ENCODE assay signal across 8 cellular contexts in the genomic region with DNA sequence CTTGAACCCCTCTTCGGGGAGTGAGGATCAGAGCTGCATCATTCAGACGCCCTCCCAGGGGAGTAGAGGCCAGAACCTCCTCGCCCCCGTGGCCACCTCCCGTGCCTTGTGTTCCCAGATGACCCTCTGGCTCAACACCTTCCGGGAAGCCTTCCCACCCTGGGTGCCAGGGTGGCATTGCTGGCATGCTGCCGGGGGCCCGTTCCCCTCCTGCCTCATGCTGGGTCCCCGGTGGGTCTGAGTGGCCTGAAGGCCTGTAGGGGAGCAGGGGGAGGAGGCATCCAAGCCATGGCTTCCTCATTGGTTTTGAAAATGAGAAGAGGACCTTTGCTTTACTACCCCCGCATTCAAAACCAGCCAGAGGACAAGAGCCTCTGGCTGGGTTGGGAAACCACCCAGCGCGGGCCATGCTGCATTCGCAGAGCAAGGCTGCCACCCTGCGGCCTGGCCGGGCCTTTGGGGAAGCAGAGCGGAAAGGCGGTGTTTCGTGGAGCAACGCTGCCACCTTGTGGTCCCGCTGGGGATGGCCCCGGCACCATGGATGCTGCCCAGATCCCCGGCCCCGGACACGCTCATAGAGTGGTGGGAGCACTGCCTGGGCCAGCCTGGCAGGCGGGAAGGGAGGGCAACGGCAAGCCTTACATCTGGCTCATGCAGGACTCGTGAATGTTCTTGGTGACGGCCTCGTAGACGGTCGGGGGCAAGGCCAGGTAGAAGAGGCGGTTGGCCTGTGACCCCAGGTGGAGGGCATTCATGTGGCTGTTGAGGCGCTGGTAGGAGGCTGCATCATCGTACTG. TPM values are rescaled to one million over a fixed set of nuclear protein-coding genes. Genes with fewer than 3 reads are reported as not detected.
DNase-seq lines count a peak whose midpoint lies in the region; ATAC-seq and TF ChIP-seq lines count a peak whose summit lies in the region.

No MANE protein-coding gene starts in this region.

- H3K4me1 ChIP-seq in heart left ventricle: peaks cover 0 to 5% (median 4%) of the 10 kb centered on the region in 12 donors

- H3K4me3 ChIP-seq in GM12875 (ENCODE audit: low read depth, low read length) (no peak overlapping the region), heart left ventricle (no peak overlapping the region)

- no peaks in the 10 kb centered on the region for H3K27me3 ChIP-seq in heart left ventricle

- intact Hi-C loops in heart left ventricle (cut with DNase I): loop anchor here in 6 of 10 donors (2.0 to 5.0 kb wide), 7 partner anchors 137 to 1576 kb away; partner anchors contain the start of genes FLNA (in 1 of the 6), PLXNB3 (in 1 of the 6) and RPL10 (in 1 of the 6)

- peak overlapping the region in 7 of 12 donors; percentile 25 to 70 (median 53) for H3K27ac ChIP-seq in heart left ventricle

- H3K9me3 ChIP-seq in heart left ventricle: no peaks in the 10 kb centered on the region

- DNase-seq in NCI-H146 (lab: John Stamatoyannopoulos, UW) (peak; percentile 77), T follicular helper cell (ENCODE audit: low read depth) (peak; percentile 87), heart left ventricle (peak; percentile 85 to 94 (median 90)), renal cortical epithelial cell (ENCODE audit: low read depth) (peak; percentile 51), OCI-M2 (lab: John Stamatoyannopoulos, UW; ENCODE audit: unreplicated experiment) (no peak)
- peak; percentile 67 for DNase-seq in activated naive CD8-positive, alpha-beta T cell treated with anti-CD3 and anti-CD28 coated beads, Interleukin-2, amount 50 U/mL, for 16 hours (ENCODE audit: low read depth, low spot score)

- 23 to 47% (median 30%) methylated on average over 19 to 34 of the region's 34 CpGs for WGBS in heart left ventricle, 4 donors

- H3K36me3 ChIP-seq in heart left ventricle: peaks cover 0 to 26% (median 8%) of the 10 kb centered on the region in 9 donors

- TF ChIP-seq CTCF in GM12875 (IDR thresholded peaks at IDR 0.05; ENCODE audit: borderline replicate concordance, insufficient read depth, low read depth, low read length) (peak; percentile 99), heart left ventricle (IDR thresholded peaks at IDR 0.05) (peak; percentile 80 to 100 (median 96))

- ATAC-seq in HG02642 (IDR thresholded peaks at IDR 0.05; ENCODE audit: poor library complexity, unreplicated experiment) (peak; percentile 90), heart left ventricle (peak; percentile 69 to 95 (median 90))

- no peak for TF ChIP-seq POLR2A in heart left ventricle (IDR thresholded peaks at IDR 0.05)

RNA-seq across cellular contexts. Expression of gene G6PD, which starts 11.9 kb away (rescaled TPM):
- total RNA-seq in heart left ventricle (10 to 100 TPM in 5 of 9 donors, 1 to 10 TPM in 4; 7.2 to 41.3 (median 11.2) TPM), renal cortical epithelial cell (30.6 and 152 TPM in 2 replicates)
- polyA plus RNA-seq in heart left ventricle: 10 to 100 TPM in 1 of 2 donors, 1 to 10 TPM in 1; 5.9 to 20.5 TPM

RNA-seq across cellular contexts. Expression of gene IKBKG, which starts 12.7 kb away (rescaled TPM):
- 10 to 100 TPM in 8 of 9 donors, 1 to 10 TPM in 1; 7.1 to 25.4 (median 15.3) TPM for total RNA-seq in heart left ventricle
- 10 to 100 TPM; 13.0 to 29.4 TPM for polyA plus RNA-seq in heart left ventricle
- total RNA-seq in renal cortical epithelial cell: 14.9 and 17.9 TPM in 2 replicates

RNA-seq across cellular contexts. Expression of gene FAM3A, which starts 18.7 kb away (rescaled TPM):
- 10 to 100 TPM; 36.2 to 82.6 (median 48.6) TPM for total RNA-seq in heart left ventricle
- polyA plus RNA-seq in heart left ventricle: 10 to 100 TPM; 66.1 to 72.2 TPM
- 16.5 and 42.0 TPM in 2 replicates for total RNA-seq in renal cortical epithelial cell

RNA-seq across cellular contexts. Expression of gene SLC10A3, which starts 44.3 kb away (rescaled TPM):
- 10 to 100 TPM in 8 of 9 donors, 1 to 10 TPM in 1; 8.3 to 33.3 (median 15.5) TPM for total RNA-seq in heart left ventricle
- polyA plus RNA-seq in heart left ventricle: 10 to 100 TPM; 12.2 to 50.6 TPM
- 10.9 and 47.0 TPM in 2 replicates for total RNA-seq in renal cortical epithelial cell

RNA-seq across cellular contexts. Expression of gene UBL4A, which starts 48.3 kb away (rescaled TPM):
- total RNA-seq in heart left ventricle (10 to 100 TPM; 40.6 to 92.8 (median 53.7) TPM), renal cortical epithelial cell (48.8 and 65.8 TPM in 2 replicates)
- 10 to 100 TPM; 34.6 to 72.8 TPM for polyA plus RNA-seq in heart left ventricle
